In genomic region chr13:61838568-61838967, GRCh38 we compare ENCODE assay signal across 2 cellular contexts.
"Had no signal": no experiment of that assay in that cellular context is flagged by ENCODE, and none has a peak within 500 bp of the region (broad histone marks: within the 10 kb centered on the region; RNA-seq: fewer than 3 reads in every experiment).

No MANE protein-coding gene starts in this region.

- DNase-seq: GF-D8 had no signal

- H3K4me3 ChIP-seq: GM12878 had no signal
